In genomic region chr15:84598993-84599392, GRCh38 we compare ENCODE assay signal across 8 cellular contexts. TPM values are rescaled to one million over a fixed set of nuclear protein-coding genes. Genes with fewer than 3 reads are reported as not detected.
DNase-seq lines count a peak whose midpoint lies in the region; ATAC-seq and TF ChIP-seq lines count a peak whose summit lies in the region.

No MANE protein-coding gene starts in this region.

- peak overlapping the region; percentile 34 for H3K4me3 ChIP-seq in Jurkat, Clone E6-1 (ENCODE audit: low read length)
- H3K4me3 ChIP-seq in endodermal cell (ENCODE audit: low read length) (no peak overlapping the region), neural cell (ENCODE audit: low read length) (no peak overlapping the region)

- peaks cover 4% of the 10 kb centered on the region for H3K4me1 ChIP-seq in endodermal cell (ENCODE audit: control insufficient read depth, insufficient read depth, low read length)

- peak; percentile 88 for TF ChIP-seq CTCF in endodermal cell (conservative IDR thresholded peaks at IDR 0.05)
- TF ChIP-seq CTCF in neural cell (IDR thresholded peaks at IDR 0.05; ENCODE audit: poor library complexity, severe bottlenecking), result peak; percentile 43

- no peak overlapping the region for H3K9ac ChIP-seq in endodermal cell (ENCODE audit: extremely low read depth, low read length, poor library complexity, severe bottlenecking)
- no peak overlapping the region for H3K9ac ChIP-seq in neural cell (ENCODE audit: low read length)

- H3K27me3 Mint-ChIP-seq in endodermal cell (ENCODE audit: insufficient read depth), result peaks cover 20% of the 10 kb centered on the region

- H3K27ac ChIP-seq in endodermal cell (ENCODE audit: low read depth, low read length) (no peak overlapping the region), neural cell (ENCODE audit: low read length) (no peak overlapping the region)

- no peak overlapping the region for H3K4me2 ChIP-seq in neural cell (ENCODE audit: low read length)

- H3K9me3 ChIP-seq in endodermal cell (ENCODE audit: control insufficient read depth, low read length) (no peaks in the 10 kb centered on the region), neural cell (ENCODE audit: low read length) (no peaks in the 10 kb centered on the region)

- H3K4me3 Mint-ChIP-seq in endodermal cell, result no peak overlapping the region

- no peak overlapping the region for H3K27ac Mint-ChIP-seq in endodermal cell

- H3K79me2 ChIP-seq in neural cell (replicated peaks; ENCODE audit: insufficient read depth, low read length), result peaks cover 26% of the 10 kb centered on the region

- H3F3A ChIP-seq in neural cell (ENCODE audit: insufficient read depth, low read length, poor library complexity, severe bottlenecking), result no peaks in the 10 kb centered on the region

- peaks cover 3% of the 10 kb centered on the region for H3K36me3 ChIP-seq in endodermal cell (ENCODE audit: control insufficient read depth, insufficient read depth, low read length)
- H3K36me3 ChIP-seq in neural cell (ENCODE audit: insufficient read depth, low read length), result no peaks in the 10 kb centered on the region

- H4K20me1 ChIP-seq in neural cell (ENCODE audit: insufficient read depth), result no peaks in the 10 kb centered on the region

- 80 to 89% methylated on average over 1 of the region's 1 CpG for WGBS in endodermal cell (ENCODE audit: insufficient coverage in 1 of 2, insufficient read length in 1 of 2), 2 experiments

- ATAC-seq in HG03354 (IDR thresholded peaks at IDR 0.05; ENCODE audit: poor library complexity, severe bottlenecking, unreplicated experiment) (no peak), GM18870 (IDR thresholded peaks at IDR 0.05; ENCODE audit: unreplicated experiment) (no peak)

- H3K36me3 Mint-ChIP-seq in endodermal cell (ENCODE audit: low read depth), result peaks cover 16% of the 10 kb centered on the region

- TF ChIP-seq RAD21 in neural cell (conservative IDR thresholded peaks at IDR 0.05), result peak; percentile 27

- H3K27me3 ChIP-seq in endodermal cell (ENCODE audit: control insufficient read depth, insufficient read depth, low read length, poor library complexity, severe bottlenecking) (no peaks in the 10 kb centered on the region), neural cell (ENCODE audit: insufficient read depth, low read depth, low read length) (no peaks in the 10 kb centered on the region)

- DNase-seq in NCI-H2227 (lab: John Stamatoyannopoulos, UW; ENCODE audit: unreplicated experiment) (peak; percentile 6), NCI-H2227 treated with DMSO at 0.1 percent for 48 hours (lab: John Stamatoyannopoulos, UW) (no peak), SKM-1 treated with dmso at 0.1 percent for 144 hours (lab: John Stamatoyannopoulos, UW; ENCODE audit: unreplicated experiment) (peak; percentile 55), endodermal cell (peak; percentile 80)
- peak; percentile 44 for DNase-seq in Jurkat, Clone E6-1 (ENCODE audit: low read depth, low spot score)

- H3K9me3 Mint-ChIP-seq in endodermal cell, result peaks cover 7% of the 10 kb centered on the region

- H3K9me2 ChIP-seq in neural cell (ENCODE audit: insufficient read depth, low read length), result no peaks in the 10 kb centered on the region

- H2AFZ ChIP-seq in neural cell (ENCODE audit: low read depth, low read length), result no peak overlapping the region

- no peak for TF ChIP-seq EP300 in neural cell (conservative IDR thresholded peaks at IDR 0.05; ENCODE audit: poor library complexity, severe bottlenecking)

- H3K4me1 Mint-ChIP-seq in endodermal cell, result peaks cover 9% of the 10 kb centered on the region

TF ChIP-seq in neural cell, 6 proteins besides CTCF, POLR2A, EP300 and RAD21:
- TF ChIP-seq MXI1 (conservative IDR thresholded peaks at IDR 0.05; ENCODE audit: poor library complexity, severe bottlenecking) (no peak), SMC3 (conservative IDR thresholded peaks at IDR 0.05; ENCODE audit: poor library complexity) (no peak), EZH2 (IDR thresholded peaks at IDR 0.05; ENCODE audit: borderline replicate concordance, insufficient read depth, low read length, poor library complexity, severe bottlenecking) (no peak), POLR2AphosphoS5 (IDR thresholded peaks at IDR 0.05) (no peak), TAF1 (IDR thresholded peaks at IDR 0.05; ENCODE audit: low read depth) (no peak)
- TF ChIP-seq, protein P1, sequence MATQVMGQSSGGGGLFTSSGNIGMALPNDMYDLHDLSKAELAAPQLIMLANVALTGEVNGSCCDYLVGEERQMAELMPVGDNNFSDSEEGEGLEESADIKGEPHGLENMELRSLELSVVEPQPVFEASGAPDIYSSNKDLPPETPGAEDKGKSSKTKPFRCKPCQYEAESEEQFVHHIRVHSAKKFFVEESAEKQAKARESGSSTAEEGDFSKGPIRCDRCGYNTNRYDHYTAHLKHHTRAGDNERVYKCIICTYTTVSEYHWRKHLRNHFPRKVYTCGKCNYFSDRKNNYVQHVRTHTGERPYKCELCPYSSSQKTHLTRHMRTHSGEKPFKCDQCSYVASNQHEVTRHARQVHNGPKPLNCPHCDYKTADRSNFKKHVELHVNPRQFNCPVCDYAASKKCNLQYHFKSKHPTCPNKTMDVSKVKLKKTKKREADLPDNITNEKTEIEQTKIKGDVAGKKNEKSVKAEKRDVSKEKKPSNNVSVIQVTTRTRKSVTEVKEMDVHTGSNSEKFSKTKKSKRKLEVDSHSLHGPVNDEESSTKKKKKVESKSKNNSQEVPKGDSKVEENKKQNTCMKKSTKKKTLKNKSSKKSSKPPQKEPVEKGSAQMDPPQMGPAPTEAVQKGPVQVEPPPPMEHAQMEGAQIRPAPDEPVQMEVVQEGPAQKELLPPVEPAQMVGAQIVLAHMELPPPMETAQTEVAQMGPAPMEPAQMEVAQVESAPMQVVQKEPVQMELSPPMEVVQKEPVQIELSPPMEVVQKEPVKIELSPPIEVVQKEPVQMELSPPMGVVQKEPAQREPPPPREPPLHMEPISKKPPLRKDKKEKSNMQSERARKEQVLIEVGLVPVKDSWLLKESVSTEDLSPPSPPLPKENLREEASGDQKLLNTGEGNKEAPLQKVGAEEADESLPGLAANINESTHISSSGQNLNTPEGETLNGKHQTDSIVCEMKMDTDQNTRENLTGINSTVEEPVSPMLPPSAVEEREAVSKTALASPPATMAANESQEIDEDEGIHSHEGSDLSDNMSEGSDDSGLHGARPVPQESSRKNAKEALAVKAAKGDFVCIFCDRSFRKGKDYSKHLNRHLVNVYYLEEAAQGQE (IDR thresholded peaks at IDR 0.05; ENCODE audit: borderline replicate concordance), result no peak

RNA-seq across cellular contexts. Expression of gene ZSCAN2, which starts 1.8 kb away (rescaled TPM):
- polyA plus RNA-seq in Jurkat, Clone E6-1 (2012; ENCODE audit: insufficient read depth, insufficient read length), result 25.7 TPM
- 10 to 100 TPM; 23.6 to 31.3 TPM for total RNA-seq in endodermal cell
- 18.8 TPM for polyA plus RNA-seq in endodermal cell (2013, experiment 1 of 2)
- polyA plus RNA-seq in endodermal cell (2013, experiment 2 of 2), result 18.4 TPM
- 29.9 and 55.6 TPM in 2 replicates for polyA plus RNA-seq in neural cell
- 77.4 and 83.8 TPM in 2 replicates for polyA minus RNA-seq in neural cell

RNA-seq across cellular contexts. Expression of gene WDR73, which starts 55.1 kb away (rescaled TPM):
- 23.0 TPM for polyA plus RNA-seq in Jurkat, Clone E6-1 (2012; ENCODE audit: insufficient read depth, insufficient read length)
- total RNA-seq in endodermal cell, result 10 to 100 TPM; 44.1 to 46.8 TPM
- polyA plus RNA-seq in endodermal cell (2013, experiment 1 of 2), result 37.9 TPM
- 32.1 TPM for polyA plus RNA-seq in endodermal cell (2013, experiment 2 of 2)
- polyA plus RNA-seq in neural cell, result 75.4 and 103 TPM in 2 replicates
- 54.5 and 59.0 TPM in 2 replicates for polyA minus RNA-seq in neural cell

RNA-seq across cellular contexts. Expression of gene NMB, which starts 59.0 kb away (rescaled TPM):
- polyA plus RNA-seq in Jurkat, Clone E6-1 (2012; ENCODE audit: insufficient read depth, insufficient read length), result 21.1 TPM
- total RNA-seq in endodermal cell, result 1 to 10 TPM; 5.3 to 7.3 TPM
- 11.8 TPM for polyA plus RNA-seq in endodermal cell (2013, experiment 1 of 2)
- 10.0 TPM for polyA plus RNA-seq in endodermal cell (2013, experiment 2 of 2)
- polyA plus RNA-seq in neural cell, result 3.0 and 4.7 TPM in 2 replicates
- polyA minus RNA-seq in neural cell, result not detected in 2 replicates
